In the genomic region with DNA sequence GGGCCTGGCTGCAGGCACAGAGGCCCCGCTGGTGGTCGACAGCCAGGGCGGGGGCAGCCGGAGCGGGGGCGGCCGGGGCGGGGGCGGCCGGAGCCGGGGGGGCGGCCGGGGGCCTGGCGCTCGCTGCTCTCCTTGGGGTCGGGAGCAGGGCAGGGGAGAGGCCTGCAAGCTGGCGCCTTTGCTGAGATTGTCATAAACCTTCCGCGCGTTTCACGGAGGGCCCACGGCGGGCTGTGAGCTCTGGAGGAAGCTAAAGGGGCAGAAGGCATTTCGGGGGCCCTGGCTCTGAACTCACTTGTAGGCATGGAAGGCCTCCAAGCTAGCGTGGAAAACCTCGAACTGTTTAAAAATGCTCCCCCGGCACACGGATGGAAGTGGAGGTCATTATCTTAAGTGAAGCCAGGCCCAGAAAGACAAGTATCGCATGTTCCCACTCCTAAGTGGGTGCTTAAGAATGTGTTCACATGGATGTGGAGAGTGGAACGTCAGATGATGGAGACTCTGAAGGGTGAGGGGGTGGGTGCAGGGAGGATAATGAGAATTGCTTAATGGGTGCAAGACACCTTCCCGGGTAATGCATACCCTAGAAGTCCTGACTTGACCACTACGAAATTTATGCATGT, we compare ENCODE assay signal across 8 cellular contexts. TPM values are rescaled to one million over a fixed set of nuclear protein-coding genes. Genes with fewer than 3 reads are reported as not detected.
DNase-seq lines count a peak whose midpoint lies in the region; ATAC-seq and TF ChIP-seq lines count a peak whose summit lies in the region.

No MANE protein-coding gene starts in this region.

- peak overlapping the region; percentile 65 for H2AFZ ChIP-seq in GM23248

- H3K79me2 ChIP-seq in GM23248 (ENCODE audit: insufficient read depth), result peaks cover 50% of the 10 kb centered on the region

- peaks cover 3% of the 10 kb centered on the region for H3K4me1 ChIP-seq in CD4-positive, CD25-positive, alpha-beta regulatory T cell (ENCODE audit: control insufficient read depth, insufficient read depth, low read length, poor library complexity, severe bottlenecking)
- H3K4me1 ChIP-seq in GM23248 (ENCODE audit: insufficient read depth), result peaks cover 16% of the 10 kb centered on the region
- H3K4me1 ChIP-seq in SJCRH30, result peaks cover 15% of the 10 kb centered on the region

- in situ Hi-C loops in GM23248 (cut with MboI), result loop anchor here (5.0 kb wide), 1 partner anchor 259 kb away; no protein-coding TSS in a partner anchor

- H3K4me2 ChIP-seq in GM23248 (ENCODE audit: unreplicated experiment), result peak overlapping the region; percentile 74

- H3K9me2 ChIP-seq in GM23248 (ENCODE audit: insufficient read depth), result no peaks in the 10 kb centered on the region

- peak overlapping the region; percentile 85 for H3K9ac ChIP-seq in GM23248

- no peak overlapping the region for H3K27ac ChIP-seq in CD4-positive, CD25-positive, alpha-beta regulatory T cell (ENCODE audit: insufficient read depth, low read length, poor library complexity, severe bottlenecking)
- H3K27ac ChIP-seq in GM23248 (peak overlapping the region; percentile 63), SJCRH30 (peak overlapping the region; percentile 95)

- H3K4me3 Mint-ChIP-seq in CD4-positive, CD25-positive, alpha-beta regulatory T cell, result peak overlapping the region in 3 of 4 donors; percentile 50 to 85 (median 54)
- peak overlapping the region; percentile 87 for H3K4me3 Mint-ChIP-seq in nephron progenitor cell

- ATAC-seq in CD4-positive, CD25-positive, alpha-beta regulatory T cell (ENCODE audit: low read depth in 2 of 2), result no peak

- peaks cover 27% of the 10 kb centered on the region for H3K27me3 ChIP-seq in CD4-positive, CD25-positive, alpha-beta regulatory T cell (ENCODE audit: control insufficient read depth, insufficient read depth, low read length)
- H3K27me3 ChIP-seq in GM23248 (replicated peaks; ENCODE audit: insufficient read depth) (no peaks in the 10 kb centered on the region), SJCRH30 (no peaks in the 10 kb centered on the region)

- WGBS in GM23248 (ENCODE audit: low coverage in 1 of 2, low lambda C conversion rate in 2 of 2, missing lambda C conversion rate in 2 of 2), 2 experiments, result 5 to 11% methylated on average over 18 to 29 of the region's 32 CpGs

- H3K4me1 Mint-ChIP-seq in CD4-positive, CD25-positive, alpha-beta regulatory T cell, result peaks cover 0 to 26% (median 8%) of the 10 kb centered on the region in 4 donors
- peaks cover 34% of the 10 kb centered on the region for H3K4me1 Mint-ChIP-seq in nephron progenitor cell

- TF ChIP-seq CTCF in epithelial cell of proximal tubule (conservative IDR thresholded peaks at IDR 0.05; ENCODE audit: low read depth, low read length) (no peak), nephron progenitor cell (IDR thresholded peaks at IDR 0.05) (no peak)

- no peaks in the 10 kb centered on the region for H4K20me1 ChIP-seq in GM23248 (ENCODE audit: insufficient read depth)

- peak overlapping the region in 1 of 3 donors; percentile 48 for H3K27ac Mint-ChIP-seq in CD4-positive, CD25-positive, alpha-beta regulatory T cell
- H3K27ac Mint-ChIP-seq in nephron progenitor cell, result peak overlapping the region; percentile 64

- H3K9me3 ChIP-seq in CD4-positive, CD25-positive, alpha-beta regulatory T cell (ENCODE audit: control insufficient read depth in 2 of 2, low read length in 2 of 2), result no peaks in the 10 kb centered on the region
- H3K9me3 ChIP-seq in GM23248 (ENCODE audit: low read depth), result no peaks in the 10 kb centered on the region
- H3K9me3 ChIP-seq in SJCRH30 (replicated peaks), result no peaks in the 10 kb centered on the region

- no peak for DNase-seq in CD4-positive, CD25-positive, alpha-beta regulatory T cell
- DNase-seq in GM23248, result peak; percentile 53
- peak in 1 of 2 experiments; percentile 40 for DNase-seq in SJCRH30
- DNase-seq in epithelial cell of proximal tubule (ENCODE audit: low read depth), result no peak
- DNase-seq in nephron progenitor cell, result no peak
- DNase-seq in activated effector memory CD4-positive, alpha-beta T cell treated with Interleukin-2 at 50 U/mL for 16 hours, result no peak
- DNase-seq in stimulated activated CD4-positive, alpha-beta T cell treated with anti-CD3 and anti-CD28 coated beads, Interleukin-1b, Interleukin-23, amount 100 ng/mL, for 48 hours, result no peak
- DNase-seq in effector CD4-positive, alpha-beta T cell, result no peak

- H3F3A ChIP-seq in GM23248 (ENCODE audit: insufficient read depth), result peaks cover 9% of the 10 kb centered on the region

- peaks cover 77% of the 10 kb centered on the region for H3K27me3 Mint-ChIP-seq in CD4-positive, CD25-positive, alpha-beta regulatory T cell
- H3K27me3 Mint-ChIP-seq in nephron progenitor cell (ENCODE audit: low read depth, poor library complexity), result peaks cover 50% of the 10 kb centered on the region

- no peaks in the 10 kb centered on the region for H3K36me3 Mint-ChIP-seq in CD4-positive, CD25-positive, alpha-beta regulatory T cell
- peaks cover 9% of the 10 kb centered on the region for H3K36me3 Mint-ChIP-seq in nephron progenitor cell (ENCODE audit: low read depth)

- H3K36me3 ChIP-seq in CD4-positive, CD25-positive, alpha-beta regulatory T cell (ENCODE audit: control insufficient read depth, insufficient read depth, low read length), result no peaks in the 10 kb centered on the region
- H3K36me3 ChIP-seq in GM23248 (ENCODE audit: low read depth) (no peaks in the 10 kb centered on the region), SJCRH30 (peaks cover 2% of the 10 kb centered on the region; the same call in 1 of the 2 replicates)

- no peaks in the 10 kb centered on the region for H3K9me3 Mint-ChIP-seq in CD4-positive, CD25-positive, alpha-beta regulatory T cell
- H3K9me3 Mint-ChIP-seq in nephron progenitor cell, result no peaks in the 10 kb centered on the region

- no peak overlapping the region for H3K4me3 ChIP-seq in CD4-positive, CD25-positive, alpha-beta regulatory T cell (ENCODE audit: low read depth, low read length)
- peak overlapping the region; percentile 75 for H3K4me3 ChIP-seq in GM23248
- H3K4me3 ChIP-seq in SJCRH30, result peak overlapping the region; percentile 68
- H3K4me3 ChIP-seq in epithelial cell of proximal tubule (ENCODE audit: low read depth, low read length), result peak overlapping the region; percentile 70

RNA-seq across cellular contexts. Expression of gene PRELID3A, which starts 0.6 kb away (rescaled TPM):
- not detected for total RNA-seq in CD4-positive, CD25-positive, alpha-beta regulatory T cell
- polyA plus RNA-seq in CD4-positive, CD25-positive, alpha-beta regulatory T cell, result under 1 TPM in 1 of 4 donors, not detected in 3; 0.52 TPM
- total RNA-seq in GM23248 (2014; rRNA removed; shearing (Covaris generic)), result 2.9 and 6.1 TPM in 2 replicates
- polyA plus RNA-seq in GM23248 (2016; fragmentation: Nextera tagmentation; extraction: Ambion mirVana), result 6.0 TPM in 2 replicates
- 1.4 and 2.1 TPM in 2 replicates for total RNA-seq in SJCRH30 (2014; rRNA removed; shearing (Covaris generic))
- 3.9 TPM in 2 replicates for total RNA-seq in epithelial cell of proximal tubule

RNA-seq across cellular contexts. Expression of gene AFG3L2, which starts 31.3 kb away (rescaled TPM):
- total RNA-seq in CD4-positive, CD25-positive, alpha-beta regulatory T cell, result 34.4 TPM
- polyA plus RNA-seq in CD4-positive, CD25-positive, alpha-beta regulatory T cell, result 10 to 100 TPM; 20.0 to 24.2 (median 21.1) TPM
- total RNA-seq in GM23248 (2014; rRNA removed; shearing (Covaris generic)), result 40.6 and 52.2 TPM in 2 replicates
- 26.8 and 28.1 TPM in 2 replicates for polyA plus RNA-seq in GM23248 (2016; fragmentation: Nextera tagmentation; extraction: Ambion mirVana)
- total RNA-seq in SJCRH30 (2014; rRNA removed; shearing (Covaris generic)), result 41.0 and 42.3 TPM in 2 replicates
- total RNA-seq in epithelial cell of proximal tubule, result 41.3 and 52.8 TPM in 2 replicates
